ENCODE assay signal across 8 cellular contexts in genomic region chr6:121522265-121522664, GRCh38.
DNase-seq lines count a peak whose midpoint lies in the region; ATAC-seq and TF ChIP-seq lines count a peak whose summit lies in the region.

No MANE protein-coding gene starts in this region.

- H3K4me1 ChIP-seq in CD8-positive, alpha-beta T cell (ENCODE audit: insufficient read depth, low read length), result no peaks in the 10 kb centered on the region

- TF ChIP-seq CTCF in foreskin fibroblast (IDR thresholded peaks at IDR 0.05; ENCODE audit: low read depth, low read length), result no peak
- no peak for TF ChIP-seq CTCF in CD8-positive, alpha-beta T cell (IDR thresholded peaks at IDR 0.05)

- POLR2A ChIA-PET in CD8-positive, alpha-beta T cell (lab: Charles Lee), result no interaction called here

- H3K36me3 ChIP-seq in CD8-positive, alpha-beta T cell (ENCODE audit: insufficient read depth, low read length), result no peaks in the 10 kb centered on the region

- peak; percentile 55 for ATAC-seq in sciatic nerve
- ATAC-seq in CD8-positive, alpha-beta T cell, result no peak

- H3K27ac ChIP-seq in CD8-positive, alpha-beta T cell (ENCODE audit: low read depth, low read length), result no peak overlapping the region

- H3K9me3 Mint-ChIP-seq in CD8-positive, alpha-beta T cell, result no peaks in the 10 kb centered on the region

- no peak overlapping the region for H3K4me3 Mint-ChIP-seq in CD8-positive, alpha-beta T cell

- no peaks in the 10 kb centered on the region for H3K27me3 ChIP-seq in CD8-positive, alpha-beta T cell (ENCODE audit: insufficient read depth, low read length)

- DNase-seq in ELF-1 (ENCODE audit: low read depth, low spot score) (peak; percentile 33), T1000 (lab: John Stamatoyannopoulos, UW) (peak; percentile 18), foreskin fibroblast (peak; percentile 97), sciatic nerve (ENCODE audit: low spot score) (no peak), NCI-H510A (lab: John Stamatoyannopoulos, UW) (no peak), SHP77 (lab: John Stamatoyannopoulos, UW) (no peak)
- DNase-seq in activated CD8-positive, alpha-beta memory T cell treated with anti-CD3 and anti-CD28 coated beads, Interleukin-2, amount 50 U/mL, for 48 hours, result no peak
- no peak for DNase-seq in CD8-positive, alpha-beta T cell

- CTCF ChIA-PET in CD8-positive, alpha-beta T cell (lab: Charles Lee), result interaction anchor here (2.0 kb wide), 1 partner anchor 10 kb away, joined by 5 read pairs; no protein-coding TSS in a partner anchor

- H3K36me3 Mint-ChIP-seq in CD8-positive, alpha-beta T cell, result no peaks in the 10 kb centered on the region

- peak overlapping the region; percentile 16 to 29 for H3K4me3 ChIP-seq in foreskin fibroblast (ENCODE audit: low read depth in 1 of 2, low read length in 2 of 2)
- H3K4me3 ChIP-seq in CD8-positive, alpha-beta T cell (ENCODE audit: low read depth, low read length), result no peak overlapping the region

- no peaks in the 10 kb centered on the region for H3K4me1 Mint-ChIP-seq in CD8-positive, alpha-beta T cell (ENCODE audit: low read depth)

- no peaks in the 10 kb centered on the region for H3K27me3 Mint-ChIP-seq in CD8-positive, alpha-beta T cell (ENCODE audit: low read depth)

- H3K27ac Mint-ChIP-seq in CD8-positive, alpha-beta T cell, result no peak overlapping the region

- no peaks in the 10 kb centered on the region for H3K9me3 ChIP-seq in CD8-positive, alpha-beta T cell (ENCODE audit: low read length)

- intact Hi-C loops in sciatic nerve (cut with DNase I), result no loop called here
- intact Hi-C loops in CD8-positive, alpha-beta T cell (cut with DNase I, micrococcal nuclease), result no loop called here

Comparison
In these comparisons a context has a peak if more than half of its experiments do, and no peak if none do; other contexts are left out.
1. DNase-seq: peak in ELF-1 (single experiment), T1000 (single experiment) and foreskin fibroblast (2 of 2); none in sciatic nerve (single experiment), activated CD8-positive, alpha-beta memory T cell treated with anti-CD3 and anti-CD28 coated beads, Interleukin-2, amount 50 U/mL, for 48 hours (single experiment), CD8-positive, alpha-beta T cell (0 of 7), NCI-H510A (single experiment) and SHP77 (0 of 2).